ENCODE assay signal across 8 cellular contexts in genomic region chr1:109426278-109427170, GRCh38. TPM values are rescaled to one million over a fixed set of nuclear protein-coding genes. Genes with fewer than 3 reads are reported as not detected.
DNase-seq lines count a peak whose midpoint lies in the region; ATAC-seq and TF ChIP-seq lines count a peak whose summit lies in the region.

TSS of gene PSMA5 (minus strand) at chr1:109426448. CDS start at chr1:109426330, 118 bp downstream.

- TF ChIP-seq CTCF in GM12864 (IDR thresholded peaks at IDR 0.05; ENCODE audit: low read depth, low read length, missing control alignments) = no peak
- TF ChIP-seq CTCF in ovary (IDR thresholded peaks at IDR 0.05) = no peak
- peak in 1 of 6 experiments; percentile 10 for TF ChIP-seq CTCF in thyroid gland (IDR thresholded peaks at IDR 0.05)

- ATAC-seq in HG02759 (IDR thresholded peaks at IDR 0.05; ENCODE audit: unreplicated experiment) = peak; percentile 97
- peak; percentile 100 for ATAC-seq in Right ventricle myocardium inferior

- H3K27me3 ChIP-seq in ovary (no peaks in the 10 kb centered on the region), thyroid gland (no peaks in the 10 kb centered on the region)

- H3K9me3 ChIP-seq in ovary = no peaks in the 10 kb centered on the region
- H3K9me3 ChIP-seq in thyroid gland = no peaks in the 10 kb centered on the region

- no peak for TF ChIP-seq EP300 in ovary (IDR thresholded peaks at IDR 0.05)

- H3K36me3 ChIP-seq in ovary = no peaks in the 10 kb centered on the region
- peaks cover 0 to under 1% of the 10 kb centered on the region in 2 donors for H3K36me3 ChIP-seq in thyroid gland

- peak within 1 kb of the TSS; percentile 94 for H3K4me3 ChIP-seq in GM12864 (ENCODE audit: low read depth, low read length)
- H3K4me3 ChIP-seq in ovary = peak within 1 kb of the TSS; percentile 74
- peak within 1 kb of the TSS; percentile 45 to 86 (median 70) for H3K4me3 ChIP-seq in thyroid gland (replicated peaks in 1 of 3)

- H3K4me1 ChIP-seq in ovary (ENCODE audit: insufficient read depth) = peaks cover 3% of the 10 kb centered on the region
- H3K4me1 ChIP-seq in thyroid gland = peaks cover 18 to 23% of the 10 kb centered on the region in 2 donors

- DNase-seq in GM12864 (ENCODE audit: low read depth) (peak; percentile 99), NCI-H1417 (lab: John Stamatoyannopoulos, UW) (peak; percentile 97 to 100 (median 97)), SW 1271 (lab: John Stamatoyannopoulos, UW) (peak; percentile 96 to 97), Right ventricle myocardium inferior (ENCODE audit: missing footprints) (peak; percentile 97), ovary (peak; percentile 92 to 96 (median 93)), thyroid gland (peak; percentile 98 to 99)
- DNase-seq in activated naive CD8-positive, alpha-beta T cell treated with anti-CD3 and anti-CD28 coated beads, Interleukin-2, amount 50 U/mL, for 16 hours (ENCODE audit: low read depth, low spot score) = peak; percentile 88

- peak; percentile 17 for TF ChIP-seq POLR2A in ovary (IDR thresholded peaks at IDR 0.05)
- TF ChIP-seq POLR2A in thyroid gland (IDR thresholded peaks at IDR 0.05) = peak in 1 of 2 donors; percentile 79

- WGBS in ovary, 3 donors = 0 to 1% (median 0%) methylated on average over 51 of the region's 51 CpGs
- 0 to 1% methylated on average over 19 to 27 of the region's 51 CpGs for WGBS in thyroid gland, 2 donors

- peak within 1 kb of the TSS in 1 of 2 donors; percentile 81 for H3K27ac ChIP-seq in ovary
- peak within 1 kb of the TSS; percentile 67 to 81 (median 77) for H3K27ac ChIP-seq in thyroid gland

- intact Hi-C loops in Right ventricle myocardium inferior (cut with DNase I) (loop anchor here (1.0 to 5.0 kb wide), 3 partner anchors 40 to 106 kb away; partner anchors contain the start of genes ATXN7L2 and SYPL2), ovary (cut with DNase I) (loop anchor here in 2 of 4 donors (10.0 kb wide), 1 partner anchor 108 kb away; the partner anchor contains the start of gene GPR61 (in 2 of the 2)), thyroid gland (cut with DNase I) (loop anchor here (5.0 kb wide), 1 partner anchor 106 kb away; no protein-coding TSS in a partner anchor)

RNA-seq across cellular contexts. Expression of gene PSMA5, which starts in this region (rescaled TPM):
- 62.4 TPM for total RNA-seq in Right ventricle myocardium inferior
- total RNA-seq in ovary = 10 to 100 TPM; 19.4 to 52.0 (median 42.2) TPM
- 10 to 100 TPM; 37.7 to 38.1 TPM for polyA plus RNA-seq in ovary
- 10 to 100 TPM; 25.1 to 35.7 (median 28.0) TPM for total RNA-seq in thyroid gland
